In the genomic region with DNA sequence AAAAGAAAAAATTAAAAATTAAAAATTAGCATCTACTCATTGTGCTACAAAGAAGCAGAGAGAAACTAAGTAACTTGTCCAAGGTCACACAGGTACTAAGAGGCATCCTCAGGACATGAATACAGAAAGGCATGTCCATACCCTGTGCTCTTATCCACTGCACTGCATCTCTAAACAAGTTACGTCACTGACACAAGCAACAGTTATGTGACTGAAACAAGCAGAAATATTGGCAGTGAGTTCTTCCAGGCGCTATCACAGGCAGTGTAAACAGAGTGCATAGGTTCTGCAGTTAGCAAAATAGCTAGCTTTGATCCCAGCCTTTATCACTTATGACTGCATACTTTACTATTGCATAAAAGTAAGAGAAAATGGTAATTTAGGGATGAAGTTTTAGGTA, we compare ENCODE assay signal across 19 cellular contexts. TPM values are rescaled to one million over a fixed set of nuclear protein-coding genes. Genes with fewer than 3 reads are reported as not detected.
DNase-seq lines count a peak whose midpoint lies in the region; ATAC-seq and TF ChIP-seq lines count a peak whose summit lies in the region.
"Had no signal": no experiment of that assay in that cellular context is flagged by ENCODE, and none has a peak within 500 bp of the region (broad histone marks: within the 10 kb centered on the region; RNA-seq: fewer than 3 reads in every experiment).

No MANE protein-coding gene starts in this region.

- peaks cover 51% of the 10 kb centered on the region for H3K36me3 ChIP-seq in RWPE2 (ENCODE audit: low read depth)
- peaks cover 32% of the 10 kb centered on the region for H3K36me3 ChIP-seq in skeletal muscle satellite cell (ENCODE audit: insufficient read depth, low read length)
- H3K36me3 ChIP-seq: SJSA1 had no signal

- H3K9ac ChIP-seq in skeletal muscle satellite cell (ENCODE audit: low read depth, low read length), result no peak overlapping the region

- H3K27me3 Mint-ChIP-seq in HFFc6 (ENCODE audit: insufficient read depth), result peaks cover 2% of the 10 kb centered on the region

- DNase-seq in HFFc6 (no peak), RWPE2 (ENCODE audit: low spot score) (no peak), fibroblast of the aortic adventitia (ENCODE audit: low read depth) (peak; percentile 34), GOT3 (lab: John Stamatoyannopoulos, UW) (no peak), COLO829 (ENCODE audit: low spot score) (no peak)
- DNase-seq: ACHN; C1 segment of cervical spinal cord; CD8-positive, alpha-beta memory T cell; DMS79 treated with DMSO at 0.1 percent for 48 hours; NCI-H1048; NCI-H1436; NCI-H2029; NCI-H345; NCI-H524 treated with DMSO at 0.1 percent for 48 hours; PC-9 had no signal

- peaks cover 93% of the 10 kb centered on the region for H3K4me1 Mint-ChIP-seq in HFFc6 (ENCODE audit: low read depth)
- H3K4me1 Mint-ChIP-seq: CD8-positive, alpha-beta memory T cell had no signal

- peaks cover 2% of the 10 kb centered on the region; the same call in 1 of the 2 replicates for H3K9me3 Mint-ChIP-seq in HFFc6
- H3K9me3 Mint-ChIP-seq: GM23338 had no signal

- ATAC-seq in RWPE2 (ENCODE audit: low read depth) (no peak), GM18520 (IDR thresholded peaks at IDR 0.05; ENCODE audit: unreplicated experiment) (no peak)
- ATAC-seq: GM23338 had no signal

- peak overlapping the region; percentile 95; the same call in 1 of the 2 replicates for H3K4me3 Mint-ChIP-seq in HFFc6
- H3K4me3 Mint-ChIP-seq: CD8-positive, alpha-beta memory T cell; GM23338 had no signal

- TF ChIP-seq CTCF in HFFc6 (IDR thresholded peaks at IDR 0.05), result no peak
- no peak for TF ChIP-seq CTCF in RWPE2 (IDR thresholded peaks at IDR 0.05; ENCODE audit: poor library complexity, severe bottlenecking)
- TF ChIP-seq CTCF in fibroblast of the aortic adventitia (IDR thresholded peaks at IDR 0.05; ENCODE audit: insufficient read depth, low read length), result no peak

- peaks cover 68% of the 10 kb centered on the region for H3K36me3 Mint-ChIP-seq in HFFc6 (ENCODE audit: low read depth)
- H3K36me3 Mint-ChIP-seq: CD8-positive, alpha-beta memory T cell had no signal

- peak overlapping the region; percentile 64 for H3K4me2 ChIP-seq in skeletal muscle satellite cell (ENCODE audit: low read length)
- H3K4me2 ChIP-seq: GM23338, PC-9 had no signal

- peak overlapping the region; percentile 98 for H3K27ac Mint-ChIP-seq in HFFc6
- H3K27ac Mint-ChIP-seq: GM23338 had no signal

- H3K9me3 ChIP-seq in RWPE2 (ENCODE audit: severe bottlenecking) (no peaks in the 10 kb centered on the region), skeletal muscle satellite cell (replicated peaks; ENCODE audit: low read length) (no peaks in the 10 kb centered on the region)
- H3K9me3 ChIP-seq: SJSA1 had no signal

- H3K4me3 ChIP-seq in RWPE2 (ENCODE audit: severe bottlenecking) (no peak overlapping the region), fibroblast of the aortic adventitia (ENCODE audit: low read depth, low read length) (no peak overlapping the region), skeletal muscle satellite cell (ENCODE audit: low read length) (no peak overlapping the region)
- H3K4me3 ChIP-seq: GM23338, PC-9, SJSA1 had no signal

- H3K27me3 ChIP-seq in RWPE2 (ENCODE audit: insufficient read depth, poor library complexity, severe bottlenecking), result no peaks in the 10 kb centered on the region
- H3K27me3 ChIP-seq in skeletal muscle satellite cell (ENCODE audit: control insufficient read depth, insufficient read depth, low read length), result no peaks in the 10 kb centered on the region
- H3K27me3 ChIP-seq: SJSA1 had no signal

- peak overlapping the region; percentile 94 for H3K27ac ChIP-seq in RWPE2 (ENCODE audit: poor library complexity, severe bottlenecking)
- H3K27ac ChIP-seq: PC-9, SJSA1 had no signal

- H3K4me1 ChIP-seq in RWPE2 (ENCODE audit: insufficient read depth, poor library complexity, severe bottlenecking) (peaks cover 86% of the 10 kb centered on the region), skeletal muscle satellite cell (ENCODE audit: control insufficient read depth, insufficient read depth, low read length) (peaks cover 80% of the 10 kb centered on the region)

RNA-seq across cellular contexts. Expression of a gene that starts 7.9 kb away (rescaled TPM):
- 100 to 1,000 TPM; 323 to 374 (median 351) TPM for total RNA-seq in HFFc6 (2021; fragmentation: NEBNext Ultra II Directional; extraction: Animal tissue kit (Norgen Biotek cat#: 25700))
- 24.7 and 42.9 TPM in 2 replicates for total RNA-seq in fibroblast of the aortic adventitia (ENCODE audit: low replicate concordance)
- total RNA-seq in skeletal muscle satellite cell (2012; rRNA removed), result 26.4 and 37.8 TPM in 2 replicates
- total RNA-seq: CD8-positive, alpha-beta memory T cell had no signal
